Comparison of ENCODE assay signal across 8 cellular contexts in the genomic region with DNA sequence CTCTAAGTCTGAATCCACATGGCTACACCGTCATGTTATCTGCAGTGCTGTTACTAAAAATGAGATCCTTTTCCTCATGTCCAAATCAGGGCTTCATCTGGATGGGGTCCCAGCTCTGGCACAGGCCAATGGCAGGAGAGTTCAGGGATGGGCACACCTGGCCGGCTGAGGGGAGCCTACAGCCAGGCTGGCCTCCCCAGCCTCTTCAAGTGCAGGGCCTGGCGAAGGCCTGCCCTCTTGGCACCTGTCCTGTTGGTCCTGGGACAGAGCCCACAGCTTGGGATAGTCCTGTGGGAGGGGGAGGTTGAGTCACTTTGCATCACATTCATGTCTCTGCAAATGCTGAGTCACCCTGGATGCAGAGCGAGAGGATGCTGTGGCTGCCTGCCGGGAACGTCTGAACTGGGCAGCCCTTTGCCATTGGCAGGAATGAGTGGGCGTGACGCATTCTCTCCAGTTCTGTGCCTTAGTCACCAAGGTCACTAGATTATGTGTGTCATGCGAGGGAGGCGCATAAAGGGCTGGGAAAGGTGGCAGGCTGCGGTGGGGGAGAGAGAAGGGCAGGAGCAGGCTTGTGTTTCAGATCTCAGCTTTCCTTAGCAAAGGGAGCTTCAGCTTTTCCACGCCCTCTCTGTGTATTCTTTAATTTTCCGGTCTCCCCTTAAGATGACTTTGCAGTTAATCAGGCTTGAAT.
DNase-seq lines count a peak whose midpoint lies in the region; FAIRE-seq and TF ChIP-seq lines count a peak whose summit lies in the region.

No MANE protein-coding gene starts in this region.

- TF ChIP-seq RAD21 in H1 (IDR thresholded peaks at IDR 0.05 in 1 of 2, conservative IDR thresholded peaks at IDR 0.05 in 1 of 2; ENCODE audit: low read depth in 2 of 2, low read length in 2 of 2) = no peak

- H3K9ac ChIP-seq in H1 (replicated peaks in 1 of 4; ENCODE audit: extremely low read depth in 1 of 4, low read depth in 3 of 4, low read length in 3 of 4) = no peak overlapping the region

- H3K9me3 ChIP-seq in Peyer's patch (no peaks in the 10 kb centered on the region), H1 (ENCODE audit: insufficient read depth in 2 of 2, low read depth in 1 of 2, low read length in 1 of 2) (0 out of 4 replicates have a peak, but pooled peaks cover 0 to 1% of the 10 kb centered on the region in 2 experiments)

- H4K8ac ChIP-seq in H1 (ENCODE audit: extremely low read depth, insufficient read depth, low read length) = no peak overlapping the region; the same call in 1 of the 2 replicates

- TF ChIP-seq POLR2A in Peyer's patch (IDR thresholded peaks at IDR 0.05) (no peak), H1 (IDR thresholded peaks at IDR 0.05; ENCODE audit: control extremely low read depth in 1 of 2, low read depth in 2 of 2, low read length in 2 of 2) (no peak)

- WGBS in H1 (ENCODE audit: extremely low coverage in 1 of 2, insufficient coverage in 1 of 2, insufficient read length in 1 of 2, insufficient replicate concordance in 2 of 2, low coverage in 1 of 2, low lambda C conversion rate in 2 of 2, missing lambda C conversion rate in 1 of 2), 2 experiments = 74% methylated on average over 13 of the region's 13 CpGs; no CpG with 5 or more reads in 1 of the 2 experiments

- no peak overlapping the region for H2BK120ac ChIP-seq in H1 (replicated peaks; ENCODE audit: low read depth, low read length)

- no peak overlapping the region for H3K14ac ChIP-seq in H1 (ENCODE audit: insufficient read length)

- no peak overlapping the region for H3K18ac ChIP-seq in H1 (ENCODE audit: extremely low read depth, low read length)

- H3K4me2 ChIP-seq in H1 (ENCODE audit: insufficient read depth in 1 of 2, low read depth in 2 of 2, low read length in 2 of 2) = no peak overlapping the region

- POLR2A ChIA-PET in H1 (lab: Charles Lee; ENCODE audit: partially characterized antibody) = interaction anchor here (0.6 kb wide), 1 partner anchor 18 kb away, joined by 3 read pairs; no protein-coding TSS in a partner anchor

- peak overlapping the region; percentile 13; the same call in 1 of the 2 replicates for H2AFZ ChIP-seq in H1 (ENCODE audit: low read length)

- H2BK5ac ChIP-seq in H1 (ENCODE audit: low read depth, low read length) = peak overlapping the region; percentile 4; the same call in 1 of the 2 replicates

- H3K27me3 ChIP-seq in Peyer's patch (no peaks in the 10 kb centered on the region), H1 (replicated peaks in 1 of 4; ENCODE audit: control insufficient read depth in 3 of 4, extremely low read depth in 1 of 4, insufficient read depth in 3 of 4, low read length in 3 of 4) (no peaks in the 10 kb centered on the region)

- peak; percentile 58 for FAIRE-seq in H1 (lab: Jason Lieb, UNC)

- H2AK5ac ChIP-seq in H1 (ENCODE audit: low read depth, low read length) = no peak overlapping the region

- no peak overlapping the region for H3K23ac ChIP-seq in H1 (ENCODE audit: insufficient read length)

- H3K36me3 ChIP-seq in Peyer's patch (no peaks in the 10 kb centered on the region), H1 (ENCODE audit: control insufficient read depth in 2 of 4, insufficient read depth in 4 of 4, low read length in 3 of 4) (no peaks in the 10 kb centered on the region)

- no peaks in the 10 kb centered on the region for H3K79me2 ChIP-seq in H1 (ENCODE audit: control insufficient read depth in 1 of 2, insufficient read depth in 2 of 2, low read length in 2 of 2)

- H3K4ac ChIP-seq in H1 (replicated peaks; ENCODE audit: insufficient read length, low read depth, low read length) = peak overlapping the region; percentile 60

- CTCF ChIA-PET in H1 (lab: Charles Lee; ENCODE audit: partially characterized antibody) = interaction anchor here (1.0 kb wide), 1 partner anchor 12 kb away, joined by 3 read pairs; no protein-coding TSS in a partner anchor

- H3K79me1 ChIP-seq in H1 (ENCODE audit: low read depth, low read length) = no peaks in the 10 kb centered on the region

- H2BK20ac ChIP-seq in H1 (ENCODE audit: low read length) = no peak overlapping the region

- H4K20me1 ChIP-seq in H1 (replicated peaks in 1 of 2; ENCODE audit: control insufficient read depth in 1 of 2, insufficient read depth in 2 of 2, low read length in 2 of 2) = no peaks in the 10 kb centered on the region

- peak overlapping the region; percentile 85; the same call in 1 of the 2 replicates for H2BK12ac ChIP-seq in H1 (ENCODE audit: low read depth, low read length)

- no peak overlapping the region for H3K56ac ChIP-seq in H1 (replicated peaks; ENCODE audit: insufficient read length, low read depth, low read length)

- no peak overlapping the region for H2BK15ac ChIP-seq in H1 (ENCODE audit: low read length)

- H3K27ac ChIP-seq in Peyer's patch (peak overlapping the region in 3 of 4 donors; percentile 46 to 51 (median 48)), H1 (ENCODE audit: low read depth, low read length) (no peak overlapping the region), temporal lobe (ENCODE audit: low read depth, low read length) (peak overlapping the region; percentile 65)

- peak overlapping the region in 1 of 4 donors; percentile 2 for H3K4me3 ChIP-seq in Peyer's patch
- H3K4me3 ChIP-seq in H1 (ENCODE audit: extremely low read depth in 1 of 4, insufficient read depth in 2 of 4, low read depth in 3 of 4, low read length in 4 of 4) = no peak overlapping the region

- TF ChIP-seq EP300 in H1 (IDR thresholded peaks at IDR 0.05; ENCODE audit: borderline replicate concordance in 1 of 2, low read depth in 2 of 2, low read length in 2 of 2) = no peak

- DNase-seq in SIG-M5 treated with dmso at 0.1 percent for 504 hours (lab: John Stamatoyannopoulos, UW; ENCODE audit: unreplicated experiment) (peak; percentile 62), SIG-M5 (lab: John Stamatoyannopoulos, UW) (no peak), Peyer's patch (peak; percentile 32 to 92 (median 82)), H1 (ENCODE audit: low read depth in 1 of 2, low spot score in 2 of 2) (peak in 1 of 2 experiments; percentile 53), medulla oblongata (ENCODE audit: extremely low spot score) (peak; percentile 88), activated gamma-delta T cell treated with Interleukin-2 at 50 U/mL for 16 hours (no peak), GM19240 (ENCODE audit: insufficient read length, low spot score) (no peak)

- no peaks in the 10 kb centered on the region for H3K23me2 ChIP-seq in H1 (ENCODE audit: low read depth, low read length)

- peak overlapping the region; percentile 63 for H4K91ac ChIP-seq in H1 (replicated peaks; ENCODE audit: insufficient read length, low read length)

- TF ChIP-seq CTCF in Peyer's patch (IDR thresholded peaks at IDR 0.05) (no peak), H1 (IDR thresholded peaks at IDR 0.05; ENCODE audit: control extremely low read depth in 1 of 3, insufficient read depth in 1 of 3, low read depth in 1 of 3, low read length in 3 of 3) (no peak)

- peaks cover 0 to 7% (median 0%) of the 10 kb centered on the region in 4 donors for H3K4me1 ChIP-seq in Peyer's patch
- H3K4me1 ChIP-seq in H1 (replicated peaks in 1 of 4; ENCODE audit: control insufficient read depth in 3 of 4, insufficient read depth in 4 of 4, low read length in 3 of 4) = peaks cover under 1 to 5% (median 3%) of the 10 kb centered on the region in 4 experiments; a peak in 4 of 7 replicates

- no peak overlapping the region for H4K5ac ChIP-seq in H1 (ENCODE audit: insufficient read length, low read depth, low read length)

TF ChIP-seq in H1, 55 proteins besides CTCF, POLR2A, EP300 and RAD21:
- no peak for TF ChIP-seq HDAC2 (IDR thresholded peaks at IDR 0.05; ENCODE audit: borderline replicate concordance in 1 of 2, low read depth in 2 of 2, low read length in 2 of 2)
- no peak for TF ChIP-seq CTBP2 (IDR thresholded peaks at IDR 0.05; ENCODE audit: borderline replicate concordance, insufficient read depth, insufficient read length, low read length)
- TF ChIP-seq SP2 (IDR thresholded peaks at IDR 0.05; ENCODE audit: low read length) = no peak
- no peak for TF ChIP-seq MAX (IDR thresholded peaks at IDR 0.05)
- peak; percentile 92 for TF ChIP-seq MAFK (IDR thresholded peaks at IDR 0.05; ENCODE audit: low read depth, low read length)
- no peak for TF ChIP-seq CREB1 (IDR thresholded peaks at IDR 0.05)
- TF ChIP-seq RXRA (IDR thresholded peaks at IDR 0.05; ENCODE audit: insufficient read depth, low read depth, low read length) = no peak
- TF ChIP-seq, protein P1, sequence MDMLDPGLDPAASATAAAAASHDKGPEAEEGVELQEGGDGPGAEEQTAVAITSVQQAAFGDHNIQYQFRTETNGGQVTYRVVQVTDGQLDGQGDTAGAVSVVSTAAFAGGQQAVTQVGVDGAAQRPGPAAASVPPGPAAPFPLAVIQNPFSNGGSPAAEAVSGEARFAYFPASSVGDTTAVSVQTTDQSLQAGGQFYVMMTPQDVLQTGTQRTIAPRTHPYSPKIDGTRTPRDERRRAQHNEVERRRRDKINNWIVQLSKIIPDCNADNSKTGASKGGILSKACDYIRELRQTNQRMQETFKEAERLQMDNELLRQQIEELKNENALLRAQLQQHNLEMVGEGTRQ (IDR thresholded peaks at IDR 0.05; ENCODE audit: low read length) = no peak
- peak; percentile 35; the same call in 1 of the 2 replicates for TF ChIP-seq JUND (IDR thresholded peaks at IDR 0.05; ENCODE audit: low read length)
- TF ChIP-seq EGR1 (IDR thresholded peaks at IDR 0.05; ENCODE audit: borderline replicate concordance, low read depth, low read length) = peak; percentile 72; the same call in 1 of the 2 replicates
- no peak for TF ChIP-seq BCL11A (IDR thresholded peaks at IDR 0.05; ENCODE audit: low read depth in 2 of 2, low read length in 2 of 2)
- no peak for TF ChIP-seq CBX5 (IDR thresholded peaks at IDR 0.05; ENCODE audit: low read depth, low read length)
- peak; percentile 97 for TF ChIP-seq BACH1 (IDR thresholded peaks at IDR 0.05; ENCODE audit: low read length)
- no peak for TF ChIP-seq KDM4A (IDR thresholded peaks at IDR 0.05; ENCODE audit: low read depth, low read length, severe bottlenecking)

Comparison
In these comparisons a context has a peak if more than half of its experiments do, and no peak if none do; other contexts are left out.
1. DNase-seq: peak in SIG-M5 treated with dmso at 0.1 percent for 504 hours (single experiment), Peyer's patch (3 of 3) and medulla oblongata (single experiment); none in SIG-M5 (single experiment), activated gamma-delta T cell treated with Interleukin-2 at 50 U/mL for 16 hours (single experiment) and GM19240 (single experiment).